Comparison of ENCODE assay signal across 8 cellular contexts in the genomic region with DNA sequence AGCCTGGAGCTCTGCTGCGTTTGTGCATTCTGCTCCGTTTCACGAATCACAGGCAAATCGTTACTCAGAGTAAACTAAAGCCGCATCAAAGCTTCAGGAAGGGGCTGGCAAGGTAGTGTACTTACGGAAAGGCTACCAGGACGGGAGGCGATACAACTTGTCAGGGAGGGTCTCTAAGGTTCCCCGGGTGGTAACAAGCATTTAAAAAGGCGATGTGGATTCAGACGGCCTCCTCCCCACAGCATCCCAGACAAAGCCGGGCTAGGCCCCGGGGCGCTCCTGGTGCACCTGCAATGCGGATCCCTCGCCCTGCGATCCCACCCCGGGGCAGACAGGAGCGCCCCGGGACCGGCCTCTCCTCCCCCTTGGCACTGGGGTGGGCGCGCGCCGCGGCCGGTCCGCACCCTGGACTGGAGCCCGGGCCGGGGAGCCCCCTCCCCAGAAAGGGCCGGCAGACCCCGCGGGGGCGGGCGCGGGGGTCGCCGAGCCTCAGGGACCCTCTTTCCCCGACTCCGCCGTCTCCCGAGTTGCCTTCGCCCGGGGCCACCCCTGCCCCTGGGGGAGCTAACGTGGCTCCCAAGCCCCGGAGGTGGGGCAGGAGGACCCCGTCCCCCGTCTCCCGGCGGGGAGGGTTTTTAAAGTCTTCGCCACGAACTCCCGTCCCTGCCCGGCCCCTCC. TPM values are rescaled to one million over a fixed set of nuclear protein-coding genes. Genes with fewer than 3 reads are reported as not detected.
A peak's percentile ranks its signal among the peaks of the same experiment; 100 is the strongest.
DNase-seq lines count a peak whose midpoint lies in the region; ATAC-seq, FAIRE-seq and TF ChIP-seq lines count a peak whose summit lies in the region.

No MANE protein-coding gene starts in this region.

- H3K9me3 ChIP-seq in DND-41 (ENCODE audit: insufficient read depth, low read length, severe bottlenecking) (no peaks in the 10 kb centered on the region), lung (ENCODE audit: control insufficient read depth in 2 of 2, insufficient read depth in 1 of 2, low read length in 1 of 2) (no peaks in the 10 kb centered on the region)

- H3K4me2 ChIP-seq in DND-41 (ENCODE audit: insufficient read depth, low read length) = peak overlapping the region; percentile 72

- H3K4me3 Mint-ChIP-seq in stimulated activated effector memory CD8-positive, alpha-beta T cell treated with anti-CD3 and anti-CD28 coated beads, Interleukin-12 subunit alpha, Interleukin-12 subunit beta, amount 100 ng/mL, for 72 hours = peak overlapping the region; percentile 87

- H3K36me3 ChIP-seq in DND-41 (ENCODE audit: insufficient read depth, low read length) = peaks cover 14% of the 10 kb centered on the region
- H3K36me3 ChIP-seq in lung (ENCODE audit: control insufficient read depth in 2 of 2, insufficient read depth in 2 of 2, low read length in 2 of 2) = peaks cover 2% of the 10 kb centered on the region in 2 donors

- intact Hi-C loops in dorsolateral prefrontal cortex (cut with DNase I) = loop anchor here (2.0 to 10.0 kb wide), 3 partner anchors 23 to 340 kb away; a partner anchor contains a TSS

- H3K4me3 ChIP-seq in DND-41 (ENCODE audit: low read depth in 1 of 2, low read length in 2 of 2) = peak overlapping the region; percentile 32 to 69; a peak in 3 of 4 replicates
- H3K4me3 ChIP-seq in dorsolateral prefrontal cortex = peak overlapping the region; percentile 63 to 99 (median 90)
- H3K4me3 ChIP-seq in lung = peak overlapping the region; percentile 54

- peaks cover 33% of the 10 kb centered on the region for H3K4me1 ChIP-seq in DND-41 (ENCODE audit: insufficient read depth, low read length)
- H3K4me1 ChIP-seq in lung (ENCODE audit: control insufficient read depth in 2 of 2, insufficient read depth in 2 of 2, low read length in 2 of 2) = peaks cover 2 to 6% of the 10 kb centered on the region in 2 donors

- DNase-seq in DND-41 = peak; percentile 48
- DNase-seq in H54 (ENCODE audit: insufficient read length, low spot score) = peak; percentile 38
- peak; percentile 3 for DNase-seq in NCI-H1092 (lab: John Stamatoyannopoulos, UW)
- DNase-seq in activated CD4-positive, alpha-beta T cell treated with anti-CD3 and anti-CD28 coated beads, Interleukin-2, amount 50 U/mL, for 24 hours (ENCODE audit: low read depth in 1 of 2, low spot score in 1 of 2) = peak; percentile 2 to 13
- DNase-seq in dorsolateral prefrontal cortex = peak in 5 of 10 donors; percentile 35 to 54 (median 50)
- DNase-seq in lung (ENCODE audit: low spot score) = peak; percentile 41
- DNase-seq in stimulated activated effector memory CD8-positive, alpha-beta T cell treated with anti-CD3 and anti-CD28 coated beads, Interleukin-12 subunit alpha, Interleukin-12 subunit beta, amount 100 ng/mL, for 72 hours (ENCODE audit: low spot score in 2 of 2) = peak; percentile 30 to 77
- DNase-seq in GM19239 (ENCODE audit: insufficient read length, low spot score) = no peak

- no peaks in the 10 kb centered on the region for H3K9me3 Mint-ChIP-seq in stimulated activated effector memory CD8-positive, alpha-beta T cell treated with anti-CD3 and anti-CD28 coated beads, Interleukin-12 subunit alpha, Interleukin-12 subunit beta, amount 100 ng/mL, for 72 hours

- peak; percentile 87 for FAIRE-seq in H54 (lab: Jason Lieb, UNC)
- FAIRE-seq in GM19239 (lab: Jason Lieb, UNC) = no peak

- WGBS in lung, 2 donors = 0 to 1% methylated on average over 40 to 54 of the region's 54 CpGs

- no peaks in the 10 kb centered on the region for H3K27me3 ChIP-seq in DND-41 (ENCODE audit: insufficient read depth, low read length, poor library complexity)
- H3K27me3 ChIP-seq in dorsolateral prefrontal cortex = no peaks in the 10 kb centered on the region
- no peaks in the 10 kb centered on the region for H3K27me3 ChIP-seq in lung (ENCODE audit: control insufficient read depth, insufficient read depth)

- peak overlapping the region; percentile 69 for H2AFZ ChIP-seq in DND-41 (ENCODE audit: low read depth, low read length)

- TF ChIP-seq CTCF in DND-41 (IDR thresholded peaks at IDR 0.05; ENCODE audit: borderline replicate concordance, extremely low read depth, low read length, poor library complexity, severe bottlenecking) (no peak), dorsolateral prefrontal cortex (IDR thresholded peaks at IDR 0.05 in 54 of 56, conservative IDR thresholded peaks at IDR 0.05 in 2 of 56; ENCODE audit: low read depth in 1 of 56, partially characterized antibody in 56 of 56) (no peak), lung (IDR thresholded peaks at IDR 0.05; ENCODE audit: control extremely low read depth, extremely low read depth) (no peak)

- H4K20me1 ChIP-seq in DND-41 (ENCODE audit: insufficient read depth, low read length) = peaks cover 6% of the 10 kb centered on the region

- peaks cover 37% of the 10 kb centered on the region for H3K36me3 Mint-ChIP-seq in stimulated activated effector memory CD8-positive, alpha-beta T cell treated with anti-CD3 and anti-CD28 coated beads, Interleukin-12 subunit alpha, Interleukin-12 subunit beta, amount 100 ng/mL, for 72 hours

- H3K79me2 ChIP-seq in DND-41 (ENCODE audit: insufficient read depth, low read length) = peaks cover 34% of the 10 kb centered on the region

- no peak for TF ChIP-seq POLR2A in H54 (IDR thresholded peaks at IDR 0.05; ENCODE audit: low read depth, low read length)

- peaks cover 37% of the 10 kb centered on the region for H3K4me1 Mint-ChIP-seq in stimulated activated effector memory CD8-positive, alpha-beta T cell treated with anti-CD3 and anti-CD28 coated beads, Interleukin-12 subunit alpha, Interleukin-12 subunit beta, amount 100 ng/mL, for 72 hours

- H3K27ac ChIP-seq in DND-41 (ENCODE audit: low read length) (no peak overlapping the region), dorsolateral prefrontal cortex (peak overlapping the region; percentile 79 to 99 (median 95)), lung (ENCODE audit: low read depth in 1 of 2, low read length in 1 of 2) (peak overlapping the region; percentile 83 to 97)

- ATAC-seq in DND-41 (ENCODE audit: insufficient read depth, low read depth) (peak; percentile 37), lung (ENCODE audit: insufficient read depth, low FRiP score) (no peak)
- ATAC-seq in stimulated activated effector memory CD8-positive, alpha-beta T cell treated with anti-CD3 and anti-CD28 coated beads, Interleukin-12 subunit alpha, Interleukin-12 subunit beta, amount 100 ng/mL, for 72 hours = peak; percentile 11

- H3K27ac Mint-ChIP-seq in stimulated activated effector memory CD8-positive, alpha-beta T cell treated with anti-CD3 and anti-CD28 coated beads, Interleukin-12 subunit alpha, Interleukin-12 subunit beta, amount 100 ng/mL, for 72 hours = peak overlapping the region; percentile 85

- peak overlapping the region; percentile 66 for H3K9ac ChIP-seq in DND-41 (ENCODE audit: low read depth, low read length)

RNA-seq across cellular contexts. Expression of a gene that starts 0.7 kb away (rescaled TPM):
- total RNA-seq in dorsolateral prefrontal cortex (100 to 1,000 TPM in 116 of 120 experiments, 10 to 100 TPM in 4; 89.7 to 184 (median 138) TPM), lung (10 to 100 TPM; 17.7 to 43.9 TPM)
- polyA plus RNA-seq in lung = 10 to 100 TPM; 25.8 to 55.5 TPM

RNA-seq across cellular contexts. Expression of a gene that starts 1.1 kb away (rescaled TPM):
- total RNA-seq in dorsolateral prefrontal cortex (100 to 1,000 TPM in 99 of 120 experiments, 10 to 100 TPM in 21; 82.2 to 211 (median 117) TPM), lung (100 to 1,000 TPM; 105 to 118 TPM)
- 10 to 100 TPM; 31.7 to 34.3 TPM for polyA plus RNA-seq in lung
